17 cellular contexts compared by ENCODE assay signal in genomic region chr9:20740304-20740703, GRCh38. TPM values are rescaled to one million over a fixed set of nuclear protein-coding genes. Genes with fewer than 3 reads are reported as not detected.
DNase-seq lines count a peak whose midpoint lies in the region; ATAC-seq, FAIRE-seq and TF ChIP-seq lines count a peak whose summit lies in the region.
"Had no signal": no experiment of that assay in that cellular context is flagged by ENCODE, and none has a peak within 500 bp of the region (broad histone marks: within the 10 kb centered on the region; RNA-seq: fewer than 3 reads in every experiment).

No MANE protein-coding gene starts in this region.

- H3K9me3 ChIP-seq in T-helper 17 cell (ENCODE audit: control insufficient read depth, low read length, poor library complexity, severe bottlenecking), result no peaks in the 10 kb centered on the region
- no peaks in the 10 kb centered on the region for H3K9me3 ChIP-seq in astrocyte (ENCODE audit: insufficient read depth, low read depth, low read length)
- H3K9me3 ChIP-seq: Caco-2 had no signal

- H3K4me3 ChIP-seq in astrocyte (ENCODE audit: insufficient read depth, low read depth, low read length), result no peak overlapping the region

- no peaks in the 10 kb centered on the region for H3K9me3 Mint-ChIP-seq in activated naive CD8-positive, alpha-beta T cell (ENCODE audit: low read depth)
- H3K9me3 Mint-ChIP-seq in activated naive CD8-positive, alpha-beta T cell treated with anti-CD3 and anti-CD28 coated beads, Interleukin-2, amount 50 U/mL, for 24 hours, result no peaks in the 10 kb centered on the region
- no peaks in the 10 kb centered on the region for H3K9me3 Mint-ChIP-seq in astrocyte (ENCODE audit: unreplicated experiment)
- no peaks in the 10 kb centered on the region for H3K9me3 Mint-ChIP-seq in stimulated activated effector memory CD8-positive, alpha-beta T cell treated with anti-CD3 and anti-CD28 coated beads, Interleukin-12 subunit alpha, Interleukin-12 subunit beta, amount 100 ng/mL, for 72 hours
- H3K9me3 Mint-ChIP-seq: CD4-positive, alpha-beta T cell; H9 had no signal

- no peak overlapping the region for H3K4me3 Mint-ChIP-seq in activated naive CD8-positive, alpha-beta T cell
- H3K4me3 Mint-ChIP-seq in activated naive CD8-positive, alpha-beta T cell treated with anti-CD3 and anti-CD28 coated beads, Interleukin-2, amount 50 U/mL, for 24 hours, result no peak overlapping the region
- H3K4me3 Mint-ChIP-seq in T-helper 17 cell (no peak overlapping the region), astrocyte (ENCODE audit: unreplicated experiment) (no peak overlapping the region)
- no peak overlapping the region for H3K4me3 Mint-ChIP-seq in stimulated activated effector memory CD8-positive, alpha-beta T cell treated with anti-CD3 and anti-CD28 coated beads, Interleukin-12 subunit alpha, Interleukin-12 subunit beta, amount 100 ng/mL, for 72 hours
- H3K4me3 Mint-ChIP-seq: B cell; CD4-positive, alpha-beta T cell; H9 had no signal

- H3K4me1 ChIP-seq in astrocyte (ENCODE audit: insufficient read depth, low read length), result no peaks in the 10 kb centered on the region
- H3K4me1 ChIP-seq: Caco-2 had no signal

- H3K36me3 Mint-ChIP-seq in activated naive CD8-positive, alpha-beta T cell, result peaks cover 33% of the 10 kb centered on the region
- H3K36me3 Mint-ChIP-seq in activated naive CD8-positive, alpha-beta T cell treated with anti-CD3 and anti-CD28 coated beads, Interleukin-2, amount 50 U/mL, for 24 hours (ENCODE audit: low read depth), result peaks cover 26% of the 10 kb centered on the region
- H3K36me3 Mint-ChIP-seq in T-helper 17 cell (ENCODE audit: low read depth) (peaks cover 2% of the 10 kb centered on the region), astrocyte (ENCODE audit: low read depth, unreplicated experiment) (peaks cover 13% of the 10 kb centered on the region)
- H3K36me3 Mint-ChIP-seq in stimulated activated effector memory CD8-positive, alpha-beta T cell treated with anti-CD3 and anti-CD28 coated beads, Interleukin-12 subunit alpha, Interleukin-12 subunit beta, amount 100 ng/mL, for 72 hours, result peaks cover 10% of the 10 kb centered on the region

- no peak for ATAC-seq in activated naive CD8-positive, alpha-beta T cell treated with anti-CD3 and anti-CD28 coated beads, Interleukin-2, amount 50 U/mL, for 24 hours
- ATAC-seq in T-helper 17 cell, result no peak
- peak; percentile 36 for ATAC-seq in stimulated activated effector memory CD8-positive, alpha-beta T cell treated with anti-CD3 and anti-CD28 coated beads, Interleukin-12 subunit alpha, Interleukin-12 subunit beta, amount 100 ng/mL, for 72 hours

- H3K79me2 ChIP-seq in astrocyte (ENCODE audit: insufficient read depth, low read length), result no peaks in the 10 kb centered on the region

- H3K27ac Mint-ChIP-seq in activated naive CD8-positive, alpha-beta T cell, result peak overlapping the region; percentile 36
- no peak overlapping the region for H3K27ac Mint-ChIP-seq in activated naive CD8-positive, alpha-beta T cell treated with anti-CD3 and anti-CD28 coated beads, Interleukin-2, amount 50 U/mL, for 24 hours
- peak overlapping the region; percentile 45 for H3K27ac Mint-ChIP-seq in T-helper 17 cell
- H3K27ac Mint-ChIP-seq in astrocyte (ENCODE audit: unreplicated experiment), result no peak overlapping the region
- H3K27ac Mint-ChIP-seq in stimulated activated effector memory CD8-positive, alpha-beta T cell treated with anti-CD3 and anti-CD28 coated beads, Interleukin-12 subunit alpha, Interleukin-12 subunit beta, amount 100 ng/mL, for 72 hours, result peak overlapping the region; percentile 8
- H3K27ac Mint-ChIP-seq: B cell; CD4-positive, alpha-beta T cell had no signal

- no peaks in the 10 kb centered on the region for H3K27me3 Mint-ChIP-seq in activated naive CD8-positive, alpha-beta T cell
- H3K27me3 Mint-ChIP-seq in activated naive CD8-positive, alpha-beta T cell treated with anti-CD3 and anti-CD28 coated beads, Interleukin-2, amount 50 U/mL, for 24 hours, result no peaks in the 10 kb centered on the region
- H3K27me3 Mint-ChIP-seq in T-helper 17 cell, result no peaks in the 10 kb centered on the region
- no peaks in the 10 kb centered on the region for H3K27me3 Mint-ChIP-seq in astrocyte (ENCODE audit: low read depth, unreplicated experiment)
- H3K27me3 Mint-ChIP-seq: B cell; CD4-positive, alpha-beta T cell had no signal

- H2AFZ ChIP-seq in astrocyte (ENCODE audit: low read depth, low read length), result no peak overlapping the region

- DNase-seq in activated naive CD8-positive, alpha-beta T cell treated with anti-CD3 and anti-CD28 coated beads, Interleukin-2, amount 50 U/mL, for 24 hours, result no peak
- no peak for DNase-seq in T-helper 17 cell
- DNase-seq in astrocyte (ENCODE audit: low read depth), result no peak
- no peak for DNase-seq in stimulated activated effector memory CD8-positive, alpha-beta T cell treated with anti-CD3 and anti-CD28 coated beads, Interleukin-12 subunit alpha, Interleukin-12 subunit beta, amount 100 ng/mL, for 72 hours (ENCODE audit: low spot score in 2 of 2)
- no peak for DNase-seq in hippocampal formation (lab: John Stamatoyannopoulos, UW)
- no peak for DNase-seq in OCI-M2 (lab: John Stamatoyannopoulos, UW; ENCODE audit: unreplicated experiment)
- DNase-seq: C1 segment of cervical spinal cord; Caco-2; CD4-positive, alpha-beta T cell; DMS53; GF-D8; GOT3; H9 had no signal

- no peak overlapping the region for H3K9ac ChIP-seq in astrocyte (ENCODE audit: low read length)

- H3K36me3 ChIP-seq in astrocyte (ENCODE audit: insufficient read depth, low read length), result peaks cover 3% of the 10 kb centered on the region

- peaks cover 3% of the 10 kb centered on the region for H4K20me1 ChIP-seq in astrocyte (ENCODE audit: insufficient read depth, low read length)

- peak; percentile 9 for FAIRE-seq in astrocyte (lab: Jason Lieb, UNC)
- FAIRE-seq: A204.1, GM19239 had no signal

- H3K27ac ChIP-seq in astrocyte (ENCODE audit: low read depth, low read length), result no peak overlapping the region

- TF ChIP-seq CTCF in astrocyte (IDR thresholded peaks at IDR 0.05; ENCODE audit: insufficient read depth, low read depth, low read length), result no peak

- H3K27me3 ChIP-seq in astrocyte (ENCODE audit: insufficient read depth, low read length), result no peaks in the 10 kb centered on the region

- peaks cover 15% of the 10 kb centered on the region for H3K4me1 Mint-ChIP-seq in activated naive CD8-positive, alpha-beta T cell (ENCODE audit: low read depth)
- peaks cover 14% of the 10 kb centered on the region for H3K4me1 Mint-ChIP-seq in activated naive CD8-positive, alpha-beta T cell treated with anti-CD3 and anti-CD28 coated beads, Interleukin-2, amount 50 U/mL, for 24 hours
- H3K4me1 Mint-ChIP-seq in T-helper 17 cell (peaks cover 9% of the 10 kb centered on the region), astrocyte (ENCODE audit: low read depth, unreplicated experiment) (no peaks in the 10 kb centered on the region)
- peaks cover 10% of the 10 kb centered on the region for H3K4me1 Mint-ChIP-seq in stimulated activated effector memory CD8-positive, alpha-beta T cell treated with anti-CD3 and anti-CD28 coated beads, Interleukin-12 subunit alpha, Interleukin-12 subunit beta, amount 100 ng/mL, for 72 hours
- H3K4me1 Mint-ChIP-seq: B cell had no signal

- no peak overlapping the region for H3K4me2 ChIP-seq in astrocyte (ENCODE audit: low read length)

RNA-seq across cellular contexts. Expression of gene FOCAD, which starts 56.2 kb away (rescaled TPM):
- total RNA-seq in T-helper 17 cell (10 to 100 TPM; 16.2 to 18.2 TPM), astrocyte (44.4 and 48.2 TPM in 2 replicates)

Comparison
In these comparisons a context has a peak if more than half of its experiments do, and no peak if none do; other contexts are left out.
1. H3K27ac Mint-ChIP-seq: peak in activated naive CD8-positive, alpha-beta T cell (single experiment), T-helper 17 cell (single experiment) and stimulated activated effector memory CD8-positive, alpha-beta T cell treated with anti-CD3 and anti-CD28 coated beads, Interleukin-12 subunit alpha, Interleukin-12 subunit beta, amount 100 ng/mL, for 72 hours (single experiment); none in activated naive CD8-positive, alpha-beta T cell treated with anti-CD3 and anti-CD28 coated beads, Interleukin-2, amount 50 U/mL, for 24 hours (single experiment) and astrocyte (single experiment).